ENCODE assay signal across 1 cellular context in the genomic region with DNA sequence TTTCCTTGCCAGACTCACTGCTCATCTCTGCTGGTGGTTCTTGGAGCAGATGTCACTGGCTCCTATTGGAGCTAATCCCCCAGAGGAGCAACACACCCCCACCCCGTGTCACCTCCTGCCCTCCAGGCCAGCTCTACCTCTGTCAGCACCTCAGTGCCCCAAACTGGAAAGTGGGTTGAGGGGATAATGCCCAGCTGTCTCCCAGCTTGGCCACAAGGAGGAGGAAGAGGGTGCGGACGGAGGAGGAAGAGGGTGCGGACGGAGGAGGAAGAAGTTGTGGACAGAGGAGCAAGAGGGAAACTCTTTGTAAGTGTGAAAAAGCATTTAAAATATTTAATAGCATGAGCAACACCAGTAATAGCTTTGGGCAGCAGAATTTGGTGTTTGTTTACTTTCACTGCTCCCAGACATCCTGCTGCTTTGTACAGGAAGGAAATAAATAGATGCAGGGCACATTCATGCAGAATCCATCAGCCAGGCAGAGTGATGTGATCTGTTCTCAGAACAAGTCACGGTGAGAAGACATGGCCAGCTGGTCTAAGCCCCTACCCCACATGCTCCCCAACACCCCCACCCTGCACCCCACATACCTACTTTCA.
TF ChIP-seq lines count a peak whose summit lies in the region.

No MANE protein-coding gene starts in this region.

TF ChIP-seq in K562, 482 proteins besides CTCF, POLR2A, EP300 and RAD21 (continued from another document):
- TF ChIP-seq ZNF561 (CRISPR knock-in tag; conservative IDR thresholded peaks at IDR 0.05) (no peak), EGR1 (conservative IDR thresholded peaks at IDR 0.05) (no peak), ZNF175 (CRISPR knock-in tag; IDR thresholded peaks at IDR 0.05; ENCODE audit: low read depth) (no peak), SMARCC2 (IDR thresholded peaks at IDR 0.05; ENCODE audit: low read depth) (no peak), NFE2L1 (tag; IDR thresholded peaks at IDR 0.05; ENCODE audit: borderline replicate concordance, low read depth) (no peak), ZNF133 (CRISPR knock-in tag; IDR thresholded peaks at IDR 0.05) (no peak)
- TF ChIP-seq, protein P1, sequence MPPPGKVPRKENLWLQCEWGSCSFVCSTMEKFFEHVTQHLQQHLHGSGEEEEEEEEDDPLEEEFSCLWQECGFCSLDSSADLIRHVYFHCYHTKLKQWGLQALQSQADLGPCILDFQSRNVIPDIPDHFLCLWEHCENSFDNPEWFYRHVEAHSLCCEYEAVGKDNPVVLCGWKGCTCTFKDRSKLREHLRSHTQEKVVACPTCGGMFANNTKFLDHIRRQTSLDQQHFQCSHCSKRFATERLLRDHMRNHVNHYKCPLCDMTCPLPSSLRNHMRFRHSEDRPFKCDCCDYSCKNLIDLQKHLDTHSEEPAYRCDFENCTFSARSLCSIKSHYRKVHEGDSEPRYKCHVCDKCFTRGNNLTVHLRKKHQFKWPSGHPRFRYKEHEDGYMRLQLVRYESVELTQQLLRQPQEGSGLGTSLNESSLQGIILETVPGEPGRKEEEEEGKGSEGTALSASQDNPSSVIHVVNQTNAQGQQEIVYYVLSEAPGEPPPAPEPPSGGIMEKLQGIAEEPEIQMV (tag; conservative IDR thresholded peaks at IDR 0.05; ENCODE audit: low read depth), result no peak
